Comparison of ENCODE assay signal across 1 cellular context in genomic region chr19:35164418-35164817, GRCh38.
A peak's percentile ranks its signal among the peaks of the same experiment; 100 is the strongest.
TF ChIP-seq lines count a peak whose summit lies in the region.

No MANE protein-coding gene starts in this region.

TF ChIP-seq in A549, 52 proteins besides CTCF, POLR2A, EP300 and RAD21:
- TF ChIP-seq BCL3 (IDR thresholded peaks at IDR 0.05): no peak
- TF ChIP-seq HES2 (IDR thresholded peaks at IDR 0.05): 0 out of 2 replicates have a peak, but pooled peaks have one; percentile 7
